14 cellular contexts compared by ENCODE assay signal in genomic region chr1:205041121-205041758, GRCh38. TPM values are rescaled to one million over a fixed set of nuclear protein-coding genes. Genes with fewer than 3 reads are reported as not detected.
"Had no signal": no experiment of that assay in that cellular context is flagged by ENCODE, and none has a peak within 500 bp of the region (broad histone marks: within the 10 kb centered on the region; RNA-seq: fewer than 3 reads in every experiment).

No MANE protein-coding gene starts in this region.

- H3K27ac Mint-ChIP-seq: activated CD4-positive, alpha-beta T cell treated with anti-CD3 and anti-CD28 coated beads, Interleukin-2, amount 10 ng/mL, durations not matched to agents 7 days and 5 days; activated naive CD8-positive, alpha-beta T cell treated with anti-CD3 and anti-CD28 coated beads, Interleukin-2, amount 10 ng/mL, durations not matched to agents 7 days and 5 days; endodermal cell; naive thymus-derived CD4-positive, alpha-beta T cell; stimulated activated naive B cell treated with anti-CD40 and anti-IgM and Interleukin-4, amounts not matched to agents 10 μg/mL and 1 μg/mL and 100 μg/mL, for 72 hours had no signal

- DNase-seq: activated CD4-positive, alpha-beta T cell treated with anti-CD3 and anti-CD28 coated beads, Interleukin-2, amount 10 ng/mL, durations not matched to agents 7 days and 5 days; activated CD4-positive, CD25-positive, alpha-beta regulatory T cell; activated CD8-positive, alpha-beta memory T cell treated with anti-CD3 and anti-CD28 coated beads for 24 hours; activated naive CD4-positive, alpha-beta T cell; activated naive CD8-positive, alpha-beta T cell treated with anti-CD3 and anti-CD28 coated beads, Interleukin-2, amount 10 ng/mL, durations not matched to agents 7 days and 5 days; endodermal cell; left colon; naive thymus-derived CD4-positive, alpha-beta T cell; stimulated activated CD4-positive, alpha-beta T cell treated with anti-CD3 and anti-CD28 coated beads, Interleukin-2, amount 100 ng/mL, for 48 hours; stimulated activated naive B cell treated with anti-CD40 and anti-IgM and Interleukin-4, amounts not matched to agents 10 μg/mL and 1 μg/mL and 100 μg/mL, for 72 hours; trophoblast cell had no signal

- H3K4me3 Mint-ChIP-seq: activated CD4-positive, alpha-beta T cell treated with anti-CD3 and anti-CD28 coated beads, Interleukin-2, amount 10 ng/mL, durations not matched to agents 7 days and 5 days; activated naive CD8-positive, alpha-beta T cell treated with anti-CD3 and anti-CD28 coated beads, Interleukin-2, amount 10 ng/mL, durations not matched to agents 7 days and 5 days; endodermal cell; naive thymus-derived CD4-positive, alpha-beta T cell; stimulated activated naive B cell treated with anti-CD40 and anti-IgM and Interleukin-4, amounts not matched to agents 10 μg/mL and 1 μg/mL and 100 μg/mL, for 72 hours had no signal

- H3K4me1 Mint-ChIP-seq: activated CD4-positive, alpha-beta T cell treated with anti-CD3 and anti-CD28 coated beads, Interleukin-2, amount 10 ng/mL, durations not matched to agents 7 days and 5 days; activated naive CD8-positive, alpha-beta T cell treated with anti-CD3 and anti-CD28 coated beads, Interleukin-2, amount 10 ng/mL, durations not matched to agents 7 days and 5 days; endodermal cell; naive thymus-derived CD4-positive, alpha-beta T cell; stimulated activated naive B cell treated with anti-CD40 and anti-IgM and Interleukin-4, amounts not matched to agents 10 μg/mL and 1 μg/mL and 100 μg/mL, for 72 hours had no signal

- H3K36me3 Mint-ChIP-seq: activated naive CD8-positive, alpha-beta T cell treated with anti-CD3 and anti-CD28 coated beads, Interleukin-2, amount 10 ng/mL, durations not matched to agents 7 days and 5 days; naive thymus-derived CD4-positive, alpha-beta T cell; stimulated activated naive B cell treated with anti-CD40 and anti-IgM and Interleukin-4, amounts not matched to agents 10 μg/mL and 1 μg/mL and 100 μg/mL, for 72 hours had no signal

- ATAC-seq: left colon; naive thymus-derived CD4-positive, alpha-beta T cell; stimulated activated naive B cell treated with anti-CD40 and anti-IgM and Interleukin-4, amounts not matched to agents 10 μg/mL and 1 μg/mL and 100 μg/mL, for 72 hours had no signal

- H3K9me3 Mint-ChIP-seq: activated CD4-positive, alpha-beta T cell treated with anti-CD3 and anti-CD28 coated beads, Interleukin-2, amount 10 ng/mL, durations not matched to agents 7 days and 5 days; activated naive CD8-positive, alpha-beta T cell treated with anti-CD3 and anti-CD28 coated beads, Interleukin-2, amount 10 ng/mL, durations not matched to agents 7 days and 5 days; endodermal cell; naive thymus-derived CD4-positive, alpha-beta T cell; stimulated activated naive B cell treated with anti-CD40 and anti-IgM and Interleukin-4, amounts not matched to agents 10 μg/mL and 1 μg/mL and 100 μg/mL, for 72 hours had no signal

RNA-seq across cellular contexts. Expression of gene CNTN2, which starts 1.8 kb away (rescaled TPM):
- total RNA-seq: activated CD4-positive, alpha-beta T cell treated with anti-CD3 and anti-CD28 coated beads, Interleukin-2, amount 10 ng/mL, durations not matched to agents 7 days and 5 days; activated naive CD8-positive, alpha-beta T cell treated with anti-CD3 and anti-CD28 coated beads, Interleukin-2, amount 10 ng/mL, durations not matched to agents 7 days and 5 days; dermis microvascular lymphatic vessel endothelial cell; epithelial cell of proximal tubule; lung microvascular endothelial cell; naive thymus-derived CD4-positive, alpha-beta T cell had no signal
- polyA plus RNA-seq: naive thymus-derived CD4-positive, alpha-beta T cell had no signal
